ENCODE assay signal across 25 cellular contexts in genomic region chr4:99047710-99048109, GRCh38. TPM values are rescaled to one million over a fixed set of nuclear protein-coding genes. Genes with fewer than 3 reads are reported as not detected.
DNase-seq lines count a peak whose midpoint lies in the region; ATAC-seq, FAIRE-seq and TF ChIP-seq lines count a peak whose summit lies in the region.
"Had no signal": no experiment of that assay in that cellular context is flagged by ENCODE, and none has a peak within 500 bp of the region (broad histone marks: within the 10 kb centered on the region; RNA-seq: fewer than 3 reads in every experiment).

No MANE protein-coding gene starts in this region.

- H3K79me2 ChIP-seq in K562 (ENCODE audit: control insufficient read depth, insufficient read depth, low read length): 0 out of 3 replicates have a peak, but pooled peaks cover 3% of the 10 kb centered on the region
- no peaks in the 10 kb centered on the region for H3K79me2 ChIP-seq in osteoblast (ENCODE audit: insufficient read depth, low read length)

- no peaks in the 10 kb centered on the region for H3K9me1 ChIP-seq in K562 (ENCODE audit: control insufficient read depth, insufficient read depth, low read length)

- peak overlapping the region; percentile 72 for H3K27ac Mint-ChIP-seq in activated naive CD8-positive, alpha-beta T cell
- H3K27ac Mint-ChIP-seq in activated naive CD8-positive, alpha-beta T cell treated with anti-CD3 and anti-CD28 coated beads, Interleukin-2, amount 50 U/mL, for 24 hours: no peak overlapping the region

- no peak overlapping the region for H2AFZ ChIP-seq in K562 (ENCODE audit: low read depth, low read length)
- no peak overlapping the region for H2AFZ ChIP-seq in osteoblast (ENCODE audit: low read length)

- no peak for FAIRE-seq in K562 (lab: Jason Lieb, UNC)
- FAIRE-seq: GM18507, TTC549 had no signal

- CTCF ChIA-PET in K562 (lab: Yijun Ruan, JAX; ENCODE audit: low intra/inter-chr PET ratio): no interaction called here

- H3K27me3 ChIP-seq in K562 (ENCODE audit: control insufficient read depth in 2 of 2, insufficient read depth in 2 of 2, low read length in 2 of 2) (no peaks in the 10 kb centered on the region), osteoblast (ENCODE audit: insufficient read depth, low read length) (no peaks in the 10 kb centered on the region)
- H3K27me3 ChIP-seq: thyroid gland had no signal

- H3K27ac ChIP-seq in K562 (ENCODE audit: extremely low read depth, low read depth, low read length) (peak overlapping the region; percentile 38; the same call in 1 of the 3 replicates), osteoblast (ENCODE audit: low read depth, low read length) (no peak overlapping the region)
- H3K27ac ChIP-seq: lower lobe of right lung, RWPE1, thyroid gland had no signal

- H3K9me3 ChIP-seq in K562 (replicated peaks; ENCODE audit: control insufficient read depth, insufficient read depth, low read depth, low read length) (no peaks in the 10 kb centered on the region), osteoblast (ENCODE audit: low read depth, low read length) (no peaks in the 10 kb centered on the region)
- H3K9me3 ChIP-seq: HAP-1, lower lobe of right lung, thyroid gland had no signal

- no peaks in the 10 kb centered on the region for H3K27me3 Mint-ChIP-seq in activated naive CD8-positive, alpha-beta T cell
- no peaks in the 10 kb centered on the region for H3K27me3 Mint-ChIP-seq in activated naive CD8-positive, alpha-beta T cell treated with anti-CD3 and anti-CD28 coated beads, Interleukin-2, amount 50 U/mL, for 24 hours
- H3K27me3 Mint-ChIP-seq: central memory CD8-positive, alpha-beta T cell had no signal

- no peak for TF ChIP-seq EP300 in K562 (IDR thresholded peaks at IDR 0.05; ENCODE audit: low read length)

- 41% methylated on average over 2 of the region's 2 CpGs for WGBS in K562 (ENCODE audit: insufficient coverage, low coverage, missing lambda C conversion rate)

- no peaks in the 10 kb centered on the region; a peak in 1 of 5 replicates for H3K4me1 ChIP-seq in K562 (replicated peaks in 1 of 2; ENCODE audit: control insufficient read depth in 2 of 2, insufficient read depth in 2 of 2, low read length in 2 of 2)
- H3K4me1 ChIP-seq in osteoblast (ENCODE audit: insufficient read depth, low read length): no peaks in the 10 kb centered on the region
- H3K4me1 ChIP-seq: HAP-1, lower lobe of right lung, thyroid gland had no signal

- DNase-seq in activated naive CD8-positive, alpha-beta T cell treated with anti-CD3 and anti-CD28 coated beads, Interleukin-2, amount 50 U/mL, for 24 hours: no peak
- DNase-seq in HuH-7 (ENCODE audit: low spot score): peak; percentile 4
- no peak for DNase-seq in K562 (ENCODE audit: extremely low read depth in 1 of 4, low spot score in 3 of 4)
- DNase-seq in osteoblast (ENCODE audit: insufficient read length, low spot score, missing footprints): no peak
- DNase-seq in COR-L47 (lab: John Stamatoyannopoulos, UW): no peak
- DNase-seq in posterior vena cava (ENCODE audit: low spot score): no peak
- DNase-seq: anterior cingulate cortex; DMS 273 treated with DMSO at 0.1 percent for 48 hours; foreskin melanocyte; hypothalamus; lower lobe of right lung; NCI-H1694; NCI-H2171 treated with DMSO at 0.1 percent for 48 hours; stimulated activated CD4-positive, alpha-beta T cell treated with anti-CD3 and anti-CD28 coated beads, Interleukin-2, amount 100 ng/mL, for 48 hours; stimulated activated naive CD4-positive, alpha-beta T cell treated with Interleukin-2 at 50 U/mL for 16 hours; thyroid gland had no signal

- H3K4me2 ChIP-seq in K562 (ENCODE audit: insufficient read depth, low read length) (no peak overlapping the region), osteoblast (ENCODE audit: insufficient read depth, low read length) (no peak overlapping the region)
- H3K4me2 ChIP-seq: smooth muscle cell had no signal

- no peak for TF ChIP-seq CTCF in K562 (IDR thresholded peaks at IDR 0.05 in 2 of 3, conservative IDR thresholded peaks at IDR 0.05 in 1 of 3; ENCODE audit: insufficient read depth in 2 of 3, low read depth in 1 of 3, low read length in 3 of 3)
- peak; percentile 18 for TF ChIP-seq CTCF in osteoblast (IDR thresholded peaks at IDR 0.05; ENCODE audit: extremely low read depth, low read depth, low read length)

- in situ Hi-C loops in K562 (cut with MboI): no loop called here

- no peak for TF ChIP-seq RAD21 in K562 (CRISPR knock-in tag; conservative IDR thresholded peaks at IDR 0.05 in 1 of 2, IDR thresholded peaks at IDR 0.05 in 1 of 2)

- no peak overlapping the region for H3K9ac ChIP-seq in K562 (ENCODE audit: insufficient read depth in 1 of 2, low read depth in 2 of 2, low read length in 2 of 2)

- no peak for TF ChIP-seq POLR2A in K562 (conservative IDR thresholded peaks at IDR 0.05)

- ATAC-seq in activated naive CD8-positive, alpha-beta T cell treated with anti-CD3 and anti-CD28 coated beads, Interleukin-2, amount 50 U/mL, for 24 hours: no peak
- ATAC-seq in K562 (peak; percentile 78), HG02938 (IDR thresholded peaks at IDR 0.05; ENCODE audit: unreplicated experiment) (no peak)
- ATAC-seq: lower lobe of right lung had no signal

- H3K36me3 ChIP-seq in K562 (ENCODE audit: control insufficient read depth, insufficient read depth, low read length): peaks cover 88% of the 10 kb centered on the region
- H3K36me3 ChIP-seq in osteoblast (ENCODE audit: insufficient read depth, low read length): peaks cover 43% of the 10 kb centered on the region

- intact Hi-C loops in K562 (cut with micrococcal nuclease): no loop called here
- intact Hi-C loops in posterior vena cava (cut with DNase I): no loop called here

- no peak overlapping the region for H3K4me3 Mint-ChIP-seq in activated naive CD8-positive, alpha-beta T cell
- no peak overlapping the region for H3K4me3 Mint-ChIP-seq in activated naive CD8-positive, alpha-beta T cell treated with anti-CD3 and anti-CD28 coated beads, Interleukin-2, amount 50 U/mL, for 24 hours
- H3K4me3 Mint-ChIP-seq: CD14-positive monocyte; central memory CD8-positive, alpha-beta T cell had no signal

- BruUV-seq in K562 (replicated peaks; lab: Mats Ljungman, UMichigan): no TSS peak

- peaks cover 25% of the 10 kb centered on the region for H3K36me3 Mint-ChIP-seq in activated naive CD8-positive, alpha-beta T cell
- peaks cover 42% of the 10 kb centered on the region for H3K36me3 Mint-ChIP-seq in activated naive CD8-positive, alpha-beta T cell treated with anti-CD3 and anti-CD28 coated beads, Interleukin-2, amount 50 U/mL, for 24 hours (ENCODE audit: low read depth)

- peaks cover 20% of the 10 kb centered on the region for H3K4me1 Mint-ChIP-seq in activated naive CD8-positive, alpha-beta T cell (ENCODE audit: low read depth)
- peaks cover 18% of the 10 kb centered on the region for H3K4me1 Mint-ChIP-seq in activated naive CD8-positive, alpha-beta T cell treated with anti-CD3 and anti-CD28 coated beads, Interleukin-2, amount 50 U/mL, for 24 hours

- no peak overlapping the region for H3K4me3 ChIP-seq in K562
- H3K4me3 ChIP-seq in osteoblast (ENCODE audit: insufficient read depth, low read length): no peak overlapping the region
- H3K4me3 ChIP-seq: HAP-1, lower lobe of right lung, smooth muscle cell, thyroid gland had no signal

- POLR2A ChIA-PET in K562 (lab: Yijun Ruan, JAX): no interaction called here

- H3K9me3 Mint-ChIP-seq in activated naive CD8-positive, alpha-beta T cell (ENCODE audit: low read depth): no peaks in the 10 kb centered on the region
- H3K9me3 Mint-ChIP-seq in activated naive CD8-positive, alpha-beta T cell treated with anti-CD3 and anti-CD28 coated beads, Interleukin-2, amount 50 U/mL, for 24 hours: no peaks in the 10 kb centered on the region
- H3K9me3 Mint-ChIP-seq: CD14-positive monocyte; central memory CD8-positive, alpha-beta T cell had no signal

- H4K20me1 ChIP-seq in K562 (replicated peaks; ENCODE audit: control insufficient read depth, insufficient read depth, low read length) (no peaks in the 10 kb centered on the region), osteoblast (ENCODE audit: insufficient read depth, low read length) (no peaks in the 10 kb centered on the region)

RNA-seq across cellular contexts. Expression of gene ADH5, which starts 40.9 kb away (rescaled TPM):
- total RNA-seq in K562 (2011; cell fraction: chromatin; rRNA removed; ENCODE audit: low replicate concordance): 48.9 and 128 TPM in 2 replicates
- total RNA-seq in K562 (2011; cell fraction: nucleolus; rRNA removed): 37.4 and 45.1 TPM in 2 replicates
- 74.9 and 99.7 TPM in 2 replicates for total RNA-seq in K562 (2011; cell fraction: nucleoplasm; rRNA removed)
- 115 and 127 TPM in 2 replicates for total RNA-seq in K562 (2014; rRNA removed)
- 225 and 246 TPM in 2 replicates for total RNA-seq in K562 (2014; rRNA removed; fragmentation: Illumina TruSeq; extraction: Trizol)
- total RNA-seq in K562 (2015; rRNA removed; fragmentation: Illumina TruSeq; extraction: Trizol): 167 and 169 TPM in 2 replicates
- 200 and 205 TPM in 2 replicates for total RNA-seq in K562 (2021)
- polyA plus RNA-seq in K562 (2011; rRNA removed): 259 and 310 TPM in 2 replicates
- polyA plus RNA-seq in K562 (2011; cell fraction: cytosol; rRNA removed): 64.1 and 175 TPM in 2 replicates
- polyA plus RNA-seq in K562 (2011; cell fraction: nucleus; rRNA removed): 45.4 and 85.0 TPM in 2 replicates
- polyA plus RNA-seq in K562 (2012): 147 and 179 TPM in 2 replicates
- 163 and 179 TPM in 2 replicates for polyA plus RNA-seq in K562 (2014; fragmentation: Illumina TruSeq; extraction: Trizol)
- 100 to 1,000 TPM; 227 to 295 TPM for polyA plus RNA-seq in K562 (2014; fragmentation: Nextera tagmentation; extraction: Ambion mirVana)
- 192 and 195 TPM in 2 replicates for polyA plus RNA-seq in K562 (2014; rRNA removed)
- polyA minus RNA-seq in K562 (2011; rRNA and poly(A)+ RNA removed): 259 and 261 TPM in 2 replicates
- polyA minus RNA-seq in K562 (2011; cell fraction: cytosol; rRNA and poly(A)+ RNA removed): 56.6 and 76.9 TPM in 2 replicates
- polyA minus RNA-seq in K562 (2011; cell fraction: nucleus; rRNA and poly(A)+ RNA removed): 38.1 and 68.4 TPM in 2 replicates
- 265 and 293 TPM in 2 replicates for total RNA-seq in osteoblast
- total RNA-seq in posterior vena cava: 100 to 1,000 TPM; 226 to 243 TPM

RNA-seq across cellular contexts. Expression of gene METAP1, which starts 52.2 kb away (rescaled TPM):
- 46.0 and 114 TPM in 2 replicates for total RNA-seq in K562 (2011; cell fraction: chromatin; rRNA removed; ENCODE audit: low replicate concordance)
- total RNA-seq in K562 (2011; cell fraction: nucleolus; rRNA removed): 24.2 and 34.1 TPM in 2 replicates
- 55.9 and 78.9 TPM in 2 replicates for total RNA-seq in K562 (2011; cell fraction: nucleoplasm; rRNA removed)
- total RNA-seq in K562 (2014; rRNA removed) (46.5 and 57.8 TPM in 2 replicates), K562 (2014; rRNA removed; fragmentation: Illumina TruSeq; extraction: Trizol) (63.9 and 76.3 TPM in 2 replicates), K562 (2015; rRNA removed; fragmentation: Illumina TruSeq; extraction: Trizol) (56.6 and 59.5 TPM in 2 replicates), K562 (2021) (50.3 and 62.5 TPM in 2 replicates), osteoblast (48.6 and 52.8 TPM in 2 replicates), posterior vena cava (10 to 100 TPM; 43.3 to 46.1 TPM)
- polyA plus RNA-seq in K562 (2011; rRNA removed) (62.0 and 77.6 TPM in 2 replicates), K562 (2014; fragmentation: Illumina TruSeq; extraction: Trizol) (66.8 and 77.2 TPM in 2 replicates), K562 (2014; fragmentation: Nextera tagmentation; extraction: Ambion mirVana) (10 to 100 TPM; 31.4 to 48.0 TPM), K562 (2014; rRNA removed) (54.1 and 57.1 TPM in 2 replicates)
- polyA plus RNA-seq in K562 (2011; cell fraction: cytosol; rRNA removed): 34.1 and 50.0 TPM in 2 replicates
- 108 and 117 TPM in 2 replicates for polyA plus RNA-seq in K562 (2011; cell fraction: nucleus; rRNA removed)
- 39.3 and 43.4 TPM in 2 replicates for polyA plus RNA-seq in K562 (2012)
- 109 and 114 TPM in 2 replicates for polyA minus RNA-seq in K562 (2011; rRNA and poly(A)+ RNA removed)
- polyA minus RNA-seq in K562 (2011; cell fraction: cytosol; rRNA and poly(A)+ RNA removed): 59.6 and 103 TPM in 2 replicates
- polyA minus RNA-seq in K562 (2011; cell fraction: nucleus; rRNA and poly(A)+ RNA removed): 68.5 and 92.6 TPM in 2 replicates
